In genomic region chr16:4535627-4536108, GRCh38 we compare ENCODE assay signal across 10 cellular contexts. TPM values are rescaled to one million over a fixed set of nuclear protein-coding genes. Genes with fewer than 3 reads are reported as not detected.
DNase-seq lines count a peak whose midpoint lies in the region; ATAC-seq and TF ChIP-seq lines count a peak whose summit lies in the region.
"Had no signal": no experiment of that assay in that cellular context is flagged by ENCODE, and none has a peak within 500 bp of the region (broad histone marks: within the 10 kb centered on the region; RNA-seq: fewer than 3 reads in every experiment).

No MANE protein-coding gene starts in this region.

- POLR2A ChIA-PET in RWPE1 (lab: Yijun Ruan, JAX; ENCODE audit: low non-redundant PET): no interaction called here

- ATAC-seq in GM21447 (IDR thresholded peaks at IDR 0.05; ENCODE audit: unreplicated experiment): no peak

- H3K27ac ChIP-seq in RWPE1 (peak overlapping the region; percentile 84), caudate nucleus (ENCODE audit: low read depth, low read length) (peak overlapping the region; percentile 27)

- DNase-seq in activated CD4-positive, alpha-beta T cell treated with anti-CD3 and anti-CD28 coated beads for 48 hours: peak; percentile 51
- DNase-seq in activated CD4-positive, alpha-beta T cell treated with anti-CD3 and anti-CD28 coated beads, Interleukin-2, amount 50 U/mL, for 4 hours: no peak
- no peak for DNase-seq in RWPE1 (ENCODE audit: low spot score)
- DNase-seq in caudate nucleus (lab: John Stamatoyannopoulos, UW): no peak
- peak in 2 of 3 experiments; percentile 12 to 45 for DNase-seq in stimulated activated CD4-positive, alpha-beta T cell treated with anti-CD3 and anti-CD28 coated beads, TNF-alpha, amount 100 ng/mL, for 24 hours (ENCODE audit: low read depth in 3 of 3)
- DNase-seq in ecto neural progenitor cell (ENCODE audit: low spot score): no peak
- no peak for DNase-seq in mucosa of gallbladder (ENCODE audit: low spot score)
- DNase-seq: NCI-H510A had no signal

- CTCF ChIA-PET in RWPE1 (lab: Yijun Ruan, JAX): no interaction called here

- no peak for TF ChIP-seq CTCF in RWPE1 (conservative IDR thresholded peaks at IDR 0.05; ENCODE audit: low read depth)

RNA-seq across cellular contexts. Expression of gene CDIP1, which starts 2.9 kb away (rescaled TPM):
- 38.7 TPM for total RNA-seq in mucosa of gallbladder

RNA-seq across cellular contexts. Expression of gene C16orf96, which starts 20.5 kb away (rescaled TPM):
- total RNA-seq in mucosa of gallbladder: 0.06 TPM
- total RNA-seq: pulmonary artery endothelial cell had no signal

RNA-seq across cellular contexts. Expression of gene HMOX2, which starts 59.5 kb away (rescaled TPM):
- total RNA-seq in mucosa of gallbladder: 85.2 TPM

Comparison
In these comparisons a context has a peak if more than half of its experiments do, and no peak if none do; other contexts are left out.
1. DNase-seq: peak in activated CD4-positive, alpha-beta T cell treated with anti-CD3 and anti-CD28 coated beads for 48 hours (single experiment) and stimulated activated CD4-positive, alpha-beta T cell treated with anti-CD3 and anti-CD28 coated beads, TNF-alpha, amount 100 ng/mL, for 24 hours (2 of 3); none in activated CD4-positive, alpha-beta T cell treated with anti-CD3 and anti-CD28 coated beads, Interleukin-2, amount 50 U/mL, for 4 hours (0 of 2), RWPE1 (single experiment), caudate nucleus (0 of 61), ecto neural progenitor cell (single experiment) and mucosa of gallbladder (single experiment).